In the genomic region with DNA sequence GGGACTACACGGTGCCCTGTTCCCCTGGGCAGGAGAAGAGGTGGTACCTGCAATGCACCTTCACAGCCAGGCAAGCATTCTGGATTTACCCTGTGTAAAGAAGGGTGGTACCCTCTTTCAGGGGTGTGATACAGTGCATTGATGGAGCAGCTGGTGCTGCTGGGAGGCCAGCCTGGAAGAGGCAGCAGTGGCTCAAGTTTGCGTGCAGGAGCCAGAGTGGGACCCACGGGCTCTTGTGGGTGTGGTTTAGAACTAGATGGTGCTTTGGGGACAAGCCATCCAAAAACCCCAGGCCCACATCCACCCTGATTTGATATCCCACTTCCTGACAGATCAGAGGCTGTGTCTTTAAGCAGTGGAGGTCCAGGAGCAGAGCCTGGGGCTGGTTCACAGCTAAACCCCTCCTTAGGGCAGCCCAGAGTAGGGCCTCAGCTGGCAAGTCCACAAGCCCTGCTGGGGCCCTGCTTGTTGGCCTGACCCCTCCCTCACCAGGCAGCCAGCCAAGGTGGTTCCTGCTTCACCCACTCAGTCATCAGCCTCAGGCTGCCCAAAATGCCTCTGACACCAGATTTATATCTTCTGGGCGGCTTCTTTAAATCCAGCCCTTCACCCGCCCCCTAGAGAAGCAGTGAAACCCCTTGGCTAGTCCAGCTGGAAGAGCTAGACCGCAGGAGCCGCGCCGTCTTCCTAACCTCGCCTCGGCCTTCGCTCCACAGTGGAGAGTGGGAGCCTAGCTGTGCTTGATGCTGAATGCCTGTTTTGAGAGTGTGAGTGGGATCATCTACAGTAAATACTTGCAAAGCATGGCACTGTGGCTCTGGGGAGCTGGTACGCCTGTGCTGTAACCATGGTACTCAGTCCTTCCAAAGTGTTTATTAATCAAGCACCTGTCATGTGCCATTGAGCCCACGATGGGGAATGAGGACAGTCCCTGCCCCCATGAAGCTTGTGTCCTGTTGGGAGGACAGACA, we compare ENCODE assay signal across 13 cellular contexts. TPM values are rescaled to one million over a fixed set of nuclear protein-coding genes. Genes with fewer than 3 reads are reported as not detected.
DNase-seq lines count a peak whose midpoint lies in the region; ATAC-seq, FAIRE-seq and TF ChIP-seq lines count a peak whose summit lies in the region.
"Had no signal": no experiment of that assay in that cellular context is flagged by ENCODE, and none has a peak within 500 bp of the region (broad histone marks: within the 10 kb centered on the region; RNA-seq: fewer than 3 reads in every experiment).

No MANE protein-coding gene starts in this region.

- no peak overlapping the region for H3K27ac ChIP-seq in PC-9
- H3K27ac ChIP-seq: C4-2B had no signal

- peak; percentile 56 for DNase-seq in Right ventricle myocardium inferior (ENCODE audit: missing footprints)
- no peak for DNase-seq in cardiac septum (ENCODE audit: low spot score)
- DNase-seq in PC-9: peak; percentile 78 to 93
- DNase-seq in fibroblast of mammary gland (ENCODE audit: low read depth): peak; percentile 74
- DNase-seq in occipital lobe (lab: John Stamatoyannopoulos, UW): no peak
- no peak for DNase-seq in GM12892 (ENCODE audit: insufficient read length)
- no peak for DNase-seq in activated naive CD4-positive, alpha-beta T cell (lab: John Stamatoyannopoulos, UW)
- DNase-seq: dorsolateral prefrontal cortex; naive thymus-derived CD8-positive, alpha-beta T cell; NCI-H2171 treated with DMSO at 0.1 percent for 48 hours; stimulated activated naive CD8-positive, alpha-beta T cell treated with anti-CD3 and anti-CD28 coated beads, Interleukin-15, amount 100 ng/mL, for 72 hours had no signal

- no peaks in the 10 kb centered on the region for H3K79me2 ChIP-seq in PC-9 (ENCODE audit: low read depth)

- BruUV-seq in PC-9 (replicated peaks; lab: Mats Ljungman, UMichigan): no TSS peak

- no peak for FAIRE-seq in GM12892 (lab: Jason Lieb, UNC)

- CTCF ChIA-PET in PC-9 (lab: Charles Lee): interaction anchor here (0.6 kb wide), 1 partner anchor 310 kb away, joined by 6 read pairs; no protein-coding TSS in a partner anchor

- H2AFZ ChIP-seq in PC-9: no peak overlapping the region

- no peak for ATAC-seq in Right ventricle myocardium inferior
- no peak for ATAC-seq in GM21737 (IDR thresholded peaks at IDR 0.05; ENCODE audit: unreplicated experiment)
- ATAC-seq: naive thymus-derived CD8-positive, alpha-beta T cell; stimulated activated naive CD8-positive, alpha-beta T cell treated with anti-CD3 and anti-CD28 coated beads, Interleukin-15, amount 100 ng/mL, for 72 hours had no signal

- TF ChIP-seq CTCF in PC-9 (conservative IDR thresholded peaks at IDR 0.05): no peak
- TF ChIP-seq CTCF in fibroblast of mammary gland (conservative IDR thresholded peaks at IDR 0.05; ENCODE audit: control insufficient read depth, insufficient read depth, low read depth, low read length): no peak

- H3F3A ChIP-seq in PC-9 (ENCODE audit: insufficient read depth, low read depth): peaks cover 14% of the 10 kb centered on the region; the same call in 1 of the 2 replicates

- TF ChIP-seq POLR2A in GM12892 (IDR thresholded peaks at IDR 0.05; ENCODE audit: low read depth, low read length): no peak

- POLR2A ChIA-PET in PC-9 (lab: Charles Lee; ENCODE audit: unreplicated experiment): interaction anchor here (1.1 kb wide), 1 partner anchor 18 kb away, joined by 9 read pairs; the partner anchor contains the start of gene ABCB8

- H3K9me2 ChIP-seq in PC-9 (ENCODE audit: insufficient read depth): no peaks in the 10 kb centered on the region

- H3K4me2 ChIP-seq in PC-9: peak overlapping the region; percentile 40

- H3K4me3 ChIP-seq in PC-9 (no peak overlapping the region), fibroblast of mammary gland (ENCODE audit: control insufficient read depth, low read depth, low read length) (no peak overlapping the region)
- H3K4me3 ChIP-seq: dorsolateral prefrontal cortex had no signal

- peaks cover 18% of the 10 kb centered on the region for H3K4me1 ChIP-seq in PC-9 (replicated peaks; ENCODE audit: insufficient read depth)

- H3K27me3 ChIP-seq in PC-9 (ENCODE audit: insufficient read depth, low read depth): no peaks in the 10 kb centered on the region
- H3K27me3 ChIP-seq: dorsolateral prefrontal cortex had no signal

- intact Hi-C loops in Right ventricle myocardium inferior (cut with DNase I) (no loop called here), cardiac septum (cut with DNase I) (no loop called here), PC-9 (cut with micrococcal nuclease; ENCODE audit: unreplicated experiment) (no loop called here)

- H4K20me1 ChIP-seq in PC-9 (ENCODE audit: insufficient read depth): no peaks in the 10 kb centered on the region

- H3K9me3 ChIP-seq in PC-9 (ENCODE audit: insufficient read depth, low read depth): no peaks in the 10 kb centered on the region

- no peaks in the 10 kb centered on the region for H3K36me3 ChIP-seq in PC-9 (ENCODE audit: low read depth)

RNA-seq across cellular contexts. Expression of gene ASIC3, which starts 1.4 kb away (rescaled TPM):
- total RNA-seq in Right ventricle myocardium inferior (5.5 TPM), cardiac septum (5.2 TPM), PC-9 (2021) (7.6 and 10.5 TPM in 2 replicates), occipital lobe (0.62 TPM)
- 1.4 TPM for polyA plus RNA-seq in GM12892 (2012; ENCODE audit: missing spikeins)
- polyA plus RNA-seq: naive thymus-derived CD8-positive, alpha-beta T cell had no signal

RNA-seq across cellular contexts. Expression of gene CDK5, which starts 10.8 kb away (rescaled TPM):
- total RNA-seq in Right ventricle myocardium inferior: 6.7 TPM
- 9.4 TPM for total RNA-seq in cardiac septum
- 45.7 and 58.4 TPM in 2 replicates for total RNA-seq in PC-9 (2021)
- total RNA-seq in occipital lobe: 37.3 TPM
- polyA plus RNA-seq in GM12892 (2012; ENCODE audit: missing spikeins): 15.7 TPM

RNA-seq across cellular contexts. Expression of gene SLC4A2, which starts 12.5 kb away (rescaled TPM):
- 61.2 TPM for total RNA-seq in Right ventricle myocardium inferior
- total RNA-seq in cardiac septum: 83.4 TPM
- 199 and 245 TPM in 2 replicates for total RNA-seq in PC-9 (2021)
- total RNA-seq in occipital lobe: 13.7 TPM
- 38.7 TPM for polyA plus RNA-seq in GM12892 (2012; ENCODE audit: missing spikeins)

RNA-seq across cellular contexts. Expression of gene ABCB8, which starts 18.6 kb away (rescaled TPM):
- 24.5 TPM for total RNA-seq in Right ventricle myocardium inferior
- total RNA-seq in cardiac septum: 28.5 TPM
- total RNA-seq in PC-9 (2021): 51.8 and 61.9 TPM in 2 replicates
- 24.3 TPM for total RNA-seq in occipital lobe
- 8.2 TPM for polyA plus RNA-seq in GM12892 (2012; ENCODE audit: missing spikeins)

RNA-seq across cellular contexts. Expression of gene ATG9B, which starts 22.6 kb away (rescaled TPM):
- not detected for total RNA-seq in Right ventricle myocardium inferior
- 0.13 TPM for total RNA-seq in cardiac septum
- 9.7 and 13.7 TPM in 2 replicates for total RNA-seq in PC-9 (2021)
- total RNA-seq in occipital lobe: 1.9 TPM
- 0.25 TPM for polyA plus RNA-seq in GM12892 (2012; ENCODE audit: missing spikeins)

Comparison
In these comparisons a context has a peak if more than half of its experiments do, and no peak if none do; other contexts are left out.
1. DNase-seq: peak in Right ventricle myocardium inferior (single experiment), PC-9 (2 of 2) and fibroblast of mammary gland (single experiment); none in cardiac septum (single experiment), occipital lobe (single experiment), GM12892 (single experiment) and activated naive CD4-positive, alpha-beta T cell (0 of 4).